Comparison of ENCODE assay signal across 16 cellular contexts in the genomic region with DNA sequence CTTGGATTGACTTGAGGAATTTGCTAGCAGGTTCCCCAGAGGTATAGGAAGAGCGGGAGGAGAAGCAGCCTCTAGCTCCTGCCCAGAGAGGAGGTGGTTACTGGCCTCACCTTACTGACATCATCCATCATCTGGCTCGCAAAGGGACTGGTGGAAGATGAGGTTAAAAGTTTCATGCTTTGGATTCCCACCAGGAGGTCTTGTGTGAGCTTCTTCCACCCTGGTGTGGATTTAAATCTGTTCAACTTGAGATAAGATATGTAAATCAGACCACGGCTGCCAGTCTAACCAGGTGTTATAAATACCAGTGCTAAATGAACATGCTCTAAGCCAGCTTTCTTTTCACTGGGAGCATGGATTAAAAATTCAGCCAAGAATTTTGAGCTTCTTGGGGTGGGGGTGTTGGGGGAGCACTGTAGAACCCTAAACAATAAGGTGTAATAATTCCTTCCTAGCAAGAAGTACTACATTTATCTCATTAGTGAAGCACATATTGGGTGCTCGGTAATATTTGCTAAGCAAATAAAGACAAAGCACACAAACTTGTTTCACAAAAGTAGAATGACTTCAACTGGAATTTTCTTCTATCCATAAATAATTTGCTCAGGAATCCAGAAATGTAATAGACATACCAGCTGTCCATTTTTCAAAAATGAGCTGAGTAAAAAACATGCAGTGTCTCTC. TPM values are rescaled to one million over a fixed set of nuclear protein-coding genes. Genes with fewer than 3 reads are reported as not detected.
DNase-seq lines count a peak whose midpoint lies in the region; ATAC-seq, FAIRE-seq and TF ChIP-seq lines count a peak whose summit lies in the region.
"Had no signal": no experiment of that assay in that cellular context is flagged by ENCODE, and none has a peak within 500 bp of the region (broad histone marks: within the 10 kb centered on the region; RNA-seq: fewer than 3 reads in every experiment).

No MANE protein-coding gene starts in this region.

- ATAC-seq in WTC11 (peak; percentile 27; the same call in 1 of the 2 replicates), gastroesophageal sphincter (no peak), HG03045 (IDR thresholded peaks at IDR 0.05; ENCODE audit: unreplicated experiment) (no peak)
- ATAC-seq: GM12878 had no signal

- no peaks in the 10 kb centered on the region for H3K9me1 ChIP-seq in keratinocyte (ENCODE audit: control insufficient read depth, extremely low read depth, insufficient read depth, low read length)

- 56 to 64% methylated on average over 1 to 3 of the region's 4 CpGs for WGBS in gastroesophageal sphincter (ENCODE audit: low coverage in 1 of 2), 2 donors

- peak overlapping the region; percentile 47 for H3K27ac ChIP-seq in keratinocyte (ENCODE audit: control insufficient read depth, insufficient read depth, low read length)
- H3K27ac ChIP-seq in gastroesophageal sphincter: no peak overlapping the region
- H3K27ac ChIP-seq: BLaER1, parathyroid adenoma had no signal

- peaks cover 27% of the 10 kb centered on the region for H3K4me1 Mint-ChIP-seq in WTC11
- H3K4me1 Mint-ChIP-seq: activated CD4-positive, alpha-beta memory T cell treated with anti-CD3 and anti-CD28 coated beads, Interleukin-2, amount 10 ng/mL, durations not matched to agents 7 days and 5 days had no signal

- H3K4me3 ChIP-seq in keratinocyte (ENCODE audit: control insufficient read depth in 2 of 3, extremely low read depth in 1 of 3, insufficient read depth in 2 of 3, low read depth in 1 of 3, low read length in 3 of 3) (peak overlapping the region in 1 of 3 experiments; percentile 6), gastroesophageal sphincter (no peak overlapping the region)
- H3K4me3 ChIP-seq: BLaER1, GM12878 had no signal

- H4K20me1 ChIP-seq in keratinocyte (ENCODE audit: control insufficient read depth, extremely low read depth, insufficient read depth, low read length): peaks cover 2% of the 10 kb centered on the region

- H3K36me3 Mint-ChIP-seq in WTC11: no peaks in the 10 kb centered on the region

- H2AFZ ChIP-seq in keratinocyte (ENCODE audit: control insufficient read depth, low read length): no peak overlapping the region
- H2AFZ ChIP-seq: parathyroid adenoma had no signal

- no peak for TF ChIP-seq EP300 in gastroesophageal sphincter (IDR thresholded peaks at IDR 0.05)

- CTCF ChIA-PET in WTC11 (lab: Charles Lee): interaction anchor here (0.7 to 2.4 kb wide), 4 partner anchors 22 to 156 kb away, joined by 3 to 9 read pairs (median 6); no protein-coding TSS in a partner anchor

- H3K27ac Mint-ChIP-seq in WTC11: 0 out of 2 replicates have a peak overlapping the region, but pooled peaks have one; percentile 33
- H3K27ac Mint-ChIP-seq: activated CD4-positive, alpha-beta memory T cell treated with anti-CD3 and anti-CD28 coated beads, Interleukin-2, amount 10 ng/mL, durations not matched to agents 7 days and 5 days had no signal

- H3K4me1 ChIP-seq in keratinocyte (ENCODE audit: control insufficient read depth, extremely low read depth, insufficient read depth, low read length) (peaks cover 17% of the 10 kb centered on the region), gastroesophageal sphincter (no peaks in the 10 kb centered on the region)
- H3K4me1 ChIP-seq: parathyroid adenoma had no signal

- TF ChIP-seq POLR2A in gastroesophageal sphincter (IDR thresholded peaks at IDR 0.05): no peak

- H3K79me2 ChIP-seq in keratinocyte (ENCODE audit: control insufficient read depth, insufficient read depth, low read length): peaks cover 87% of the 10 kb centered on the region
- H3K79me2 ChIP-seq: parathyroid adenoma had no signal

- no peaks in the 10 kb centered on the region for H3K27me3 Mint-ChIP-seq in WTC11 (ENCODE audit: low read depth)

- POLR2A ChIA-PET in WTC11 (lab: Charles Lee): no interaction called here

- no peaks in the 10 kb centered on the region for H3K27me3 ChIP-seq in keratinocyte (ENCODE audit: control insufficient read depth, extremely low read depth, insufficient read depth, low read length)
- peaks cover 29% of the 10 kb centered on the region for H3K27me3 ChIP-seq in gastroesophageal sphincter
- H3K27me3 ChIP-seq: BLaER1 had no signal

- dilution Hi-C loops in keratinocyte (cut with MboI; ENCODE audit: extremely low pct_ligation_motif_present, low sequenced_read_pairs): no loop called here

- no peaks in the 10 kb centered on the region for H3K9me3 Mint-ChIP-seq in WTC11
- H3K9me3 Mint-ChIP-seq: activated CD4-positive, alpha-beta memory T cell treated with anti-CD3 and anti-CD28 coated beads, Interleukin-2, amount 10 ng/mL, durations not matched to agents 7 days and 5 days had no signal

- no peak overlapping the region for H3K4me3 Mint-ChIP-seq in WTC11
- H3K4me3 Mint-ChIP-seq: activated CD4-positive, alpha-beta memory T cell treated with anti-CD3 and anti-CD28 coated beads, Interleukin-2, amount 10 ng/mL, durations not matched to agents 7 days and 5 days had no signal

- H3K9ac ChIP-seq in keratinocyte (ENCODE audit: control insufficient read depth, extremely low read depth, insufficient read depth, low read length): peak overlapping the region; percentile 33
- H3K9ac ChIP-seq: BLaER1, parathyroid adenoma had no signal

- FAIRE-seq in keratinocyte (lab: Jason Lieb, UNC): peak; percentile 92
- FAIRE-seq: GM12878, TTC549 had no signal

- no peaks in the 10 kb centered on the region for H3K9me3 ChIP-seq in keratinocyte (ENCODE audit: control insufficient read depth, low read depth, low read length)
- H3K9me3 ChIP-seq in gastroesophageal sphincter: no peaks in the 10 kb centered on the region
- H3K9me3 ChIP-seq: BLaER1 had no signal

- no peak for TF ChIP-seq CTCF in WTC11 (IDR thresholded peaks at IDR 0.05)
- TF ChIP-seq CTCF in keratinocyte (optimal IDR thresholded peaks at IDR 0.05 in 1 of 3, IDR thresholded peaks at IDR 0.05 in 1 of 3, conservative IDR thresholded peaks at IDR 0.05 in 1 of 3; ENCODE audit: extremely low read depth in 1 of 3, insufficient read depth in 2 of 3, low read length in 3 of 3): no peak
- TF ChIP-seq CTCF in gastroesophageal sphincter (IDR thresholded peaks at IDR 0.05): no peak

- DNase-seq in HT-29 (ENCODE audit: low spot score) (peak; percentile 69), WTC11 (ENCODE audit: low spot score) (no peak), keratinocyte (ENCODE audit: low read depth, low spot score) (no peak), renal cortical epithelial cell (ENCODE audit: low read depth) (peak; percentile 30), cortex of kidney (lab: John Stamatoyannopoulos, UW) (no peak)
- DNase-seq in stimulated activated CD8-positive, alpha-beta memory T cell treated with anti-CD3 and anti-CD28 coated beads, Interleukin-4, amount 100 ng/mL, for 48 hours: no peak
- DNase-seq: activated CD4-positive, alpha-beta memory T cell treated with anti-CD3 and anti-CD28 coated beads, Interleukin-2, amount 10 ng/mL, durations not matched to agents 7 days and 5 days; activated effector memory CD4-positive, alpha-beta T cell treated with Interleukin-2 at 50 U/mL for 16 hours; NCI-H2171; stimulated activated CD4-positive, alpha-beta T cell treated with anti-CD3 and anti-CD28 coated beads, Interleukin-15, amount 100 ng/mL, for 24 hours had no signal

- H3K36me3 ChIP-seq in keratinocyte (ENCODE audit: control insufficient read depth in 2 of 2, extremely low read depth in 1 of 2, insufficient read depth in 2 of 2, low read length in 2 of 2) (peaks cover 0 to 3% of the 10 kb centered on the region in 2 experiments), gastroesophageal sphincter (no peaks in the 10 kb centered on the region)
- H3K36me3 ChIP-seq: BLaER1 had no signal

- peak overlapping the region; percentile 71 for H3K4me2 ChIP-seq in keratinocyte (ENCODE audit: control insufficient read depth, extremely low read depth, insufficient read depth, low read depth, low read length)
- H3K4me2 ChIP-seq: BLaER1 had no signal

TF ChIP-seq in WTC11, 78 proteins besides CTCF, POLR2A, EP300 and RAD21 (continues in another document):
- no peak for TF ChIP-seq PRRX2 (CRISPR knock-in tag; IDR thresholded peaks at IDR 0.05)
- TF ChIP-seq TCF7 (CRISPR knock-in tag; IDR thresholded peaks at IDR 0.05; ENCODE audit: low read depth): no peak
- no peak for TF ChIP-seq NR3C1 (CRISPR knock-in tag; conservative IDR thresholded peaks at IDR 0.05; ENCODE audit: low read depth)
- TF ChIP-seq, protein P1, sequence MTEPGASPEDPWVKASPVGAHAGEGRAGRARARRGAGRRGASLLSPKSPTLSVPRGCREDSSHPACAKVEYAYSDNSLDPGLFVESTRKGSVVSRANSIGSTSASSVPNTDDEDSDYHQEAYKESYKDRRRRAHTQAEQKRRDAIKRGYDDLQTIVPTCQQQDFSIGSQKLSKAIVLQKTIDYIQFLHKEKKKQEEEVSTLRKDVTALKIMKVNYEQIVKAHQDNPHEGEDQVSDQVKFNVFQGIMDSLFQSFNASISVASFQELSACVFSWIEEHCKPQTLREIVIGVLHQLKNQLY (CRISPR knock-in tag; IDR thresholded peaks at IDR 0.05): no peak
- TF ChIP-seq, protein P2, sequence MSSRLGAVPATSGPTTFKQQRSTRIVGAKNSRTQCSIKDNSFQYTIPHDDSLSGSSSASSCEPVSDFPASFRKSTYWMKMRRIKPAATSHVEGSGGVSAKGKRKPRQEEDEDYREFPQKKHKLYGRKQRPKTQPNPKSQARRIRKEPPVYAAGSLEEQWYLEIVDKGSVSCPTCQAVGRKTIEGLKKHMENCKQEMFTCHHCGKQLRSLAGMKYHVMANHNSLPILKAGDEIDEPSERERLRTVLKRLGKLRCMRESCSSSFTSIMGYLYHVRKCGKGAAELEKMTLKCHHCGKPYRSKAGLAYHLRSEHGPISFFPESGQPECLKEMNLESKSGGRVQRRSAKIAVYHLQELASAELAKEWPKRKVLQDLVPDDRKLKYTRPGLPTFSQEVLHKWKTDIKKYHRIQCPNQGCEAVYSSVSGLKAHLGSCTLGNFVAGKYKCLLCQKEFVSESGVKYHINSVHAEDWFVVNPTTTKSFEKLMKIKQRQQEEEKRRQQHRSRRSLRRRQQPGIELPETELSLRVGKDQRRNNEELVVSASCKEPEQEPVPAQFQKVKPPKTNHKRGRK (CRISPR knock-in tag; IDR thresholded peaks at IDR 0.05; ENCODE audit: borderline replicate concordance): no peak

RNA-seq across cellular contexts. Expression of a gene that starts 7.8 kb away (rescaled TPM):
- total RNA-seq in HT-29 (2014; rRNA removed; shearing (Covaris generic)): 56.9 and 58.8 TPM in 2 replicates
- total RNA-seq in WTC11 (2021) (7.3 to 8.7 TPM (median 8.5 TPM) in 3 replicates), renal cortical epithelial cell (60.9 and 84.9 TPM in 2 replicates), gastroesophageal sphincter (10 to 100 TPM in 1 of 4 donors, 1 to 10 TPM in 2, under 1 TPM in 1; 0.62 to 10.3 (median 1.8) TPM)
- polyA plus RNA-seq in keratinocyte: 7.3 to 13.0 TPM (median 10.2 TPM) in 3 replicates
- 14.9 TPM for polyA plus RNA-seq in keratinocyte (2011; ENCODE audit: low read depth)
- polyA plus RNA-seq in keratinocyte (2011; cell fraction: cytosol; rRNA removed): 6.2 and 10.5 TPM in 2 replicates
- polyA plus RNA-seq in keratinocyte (2011; cell fraction: nucleus; rRNA removed): 11.8 and 14.4 TPM in 2 replicates
- 12.9 and 25.7 TPM in 2 replicates for polyA plus RNA-seq in keratinocyte (2012; ENCODE audit: low replicate concordance)
- polyA minus RNA-seq in keratinocyte: 4.8 to 20.4 TPM (median 6.0 TPM) in 3 replicates
- polyA minus RNA-seq in keratinocyte (2011; cell fraction: cytosol; rRNA and poly(A)+ RNA removed): 16.3 TPM
- polyA minus RNA-seq in keratinocyte (2011; cell fraction: nucleus; rRNA and poly(A)+ RNA removed): 7.8 and 14.4 TPM in 2 replicates

Comparison
In these comparisons a context has a peak if more than half of its experiments do, and no peak if none do; other contexts are left out.
1. DNase-seq: peak in HT-29 (single experiment) and renal cortical epithelial cell (single experiment); none in WTC11 (single experiment), keratinocyte (single experiment), cortex of kidney (single experiment) and stimulated activated CD8-positive, alpha-beta memory T cell treated with anti-CD3 and anti-CD28 coated beads, Interleukin-4, amount 100 ng/mL, for 48 hours (single experiment).